15 cellular contexts compared by ENCODE assay signal in the genomic region with DNA sequence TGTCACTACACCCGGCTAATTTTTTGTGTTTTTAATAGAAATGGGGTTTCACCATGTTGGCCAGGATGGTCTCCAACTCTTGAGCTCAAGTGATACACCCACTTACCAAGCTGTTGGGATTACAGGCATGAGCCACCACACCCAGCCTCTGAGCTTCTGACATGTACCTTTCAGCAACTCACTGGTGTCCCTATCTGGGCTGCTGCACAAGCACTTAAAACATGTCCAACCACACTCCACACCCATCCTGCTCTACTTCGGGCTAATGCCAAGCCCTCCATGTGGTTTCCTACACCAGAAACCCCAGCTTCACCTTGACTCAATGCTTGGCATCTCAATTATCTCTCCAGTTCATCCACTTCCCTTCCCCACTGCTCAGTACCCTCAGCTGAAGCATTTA. TPM values are rescaled to one million over a fixed set of nuclear protein-coding genes. Genes with fewer than 3 reads are reported as not detected.
"Had no signal": no experiment of that assay in that cellular context is flagged by ENCODE, and none has a peak within 500 bp of the region (broad histone marks: within the 10 kb centered on the region; RNA-seq: fewer than 3 reads in every experiment).

No MANE protein-coding gene starts in this region.

- H3K27ac Mint-ChIP-seq: activated T-helper 17 cell treated with anti-CD3 and anti-CD28 coated beads, Interleukin-2, amount 50 U/mL, for 72 hours; progenitor cell of endocrine pancreas had no signal

- H3K9me3 ChIP-seq: stomach had no signal

- FAIRE-seq: endothelial cell of umbilical vein, frontal cortex, kidney, urothelium cell line had no signal

- H3K27me3 Mint-ChIP-seq: activated T-helper 17 cell treated with anti-CD3 and anti-CD28 coated beads, Interleukin-2, amount 50 U/mL, for 72 hours; naive thymus-derived CD4-positive, alpha-beta T cell; progenitor cell of endocrine pancreas had no signal

- H3K4me3 ChIP-seq: stomach had no signal

- H3K4me3 Mint-ChIP-seq: activated T-helper 17 cell treated with anti-CD3 and anti-CD28 coated beads, Interleukin-2, amount 50 U/mL, for 72 hours; naive thymus-derived CD4-positive, alpha-beta T cell had no signal

- H3K27me3 ChIP-seq: stomach had no signal

- ATAC-seq: activated T-helper 17 cell treated with anti-CD3 and anti-CD28 coated beads, Interleukin-2, amount 50 U/mL, for 72 hours; naive thymus-derived CD4-positive, alpha-beta T cell had no signal

- DNase-seq: activated CD4-positive, alpha-beta T cell treated with anti-CD3 and anti-CD28 coated beads, Interleukin-2, amount 50 U/mL, for 1 hour; activated naive CD4-positive, alpha-beta T cell treated with anti-CD3 and anti-CD28 coated beads, Interleukin-2, amount 50 U/mL, for 16 hours; activated T-cell treated with anti-CD3 and anti-CD28 coated beads for 4 hours; kidney; midbrain; naive thymus-derived CD4-positive, alpha-beta T cell; stimulated activated CD4-positive, alpha-beta T cell treated with anti-CD3 and anti-CD28 coated beads, Interleukin-2, amount 100 ng/mL, for 48 hours; stomach; T-helper 2 cell had no signal

- H3K27ac ChIP-seq: stomach had no signal

- H3K9me3 Mint-ChIP-seq: activated T-helper 17 cell treated with anti-CD3 and anti-CD28 coated beads, Interleukin-2, amount 50 U/mL, for 72 hours had no signal

RNA-seq across cellular contexts. Expression of a gene that starts 51.2 kb away (rescaled TPM):
- total RNA-seq: activated CD8-positive, alpha-beta memory T cell treated with anti-CD3 and anti-CD28 coated beads for 36 hours; activated T-helper 17 cell treated with anti-CD3 and anti-CD28 coated beads, Interleukin-2, amount 50 U/mL, for 72 hours; naive thymus-derived CD4-positive, alpha-beta T cell; progenitor cell of endocrine pancreas had no signal
